In genomic region chr11:11850668-11851067, GRCh38 we compare ENCODE assay signal across 24 cellular contexts. TPM values are rescaled to one million over a fixed set of nuclear protein-coding genes. Genes with fewer than 3 reads are reported as not detected.
A peak's percentile ranks its signal among the peaks of the same experiment; 100 is the strongest.
DNase-seq lines count a peak whose midpoint lies in the region; ATAC-seq and TF ChIP-seq lines count a peak whose summit lies in the region.
"Had no signal": no experiment of that assay in that cellular context is flagged by ENCODE, and none has a peak within 500 bp of the region (broad histone marks: within the 10 kb centered on the region; RNA-seq: fewer than 3 reads in every experiment).

No MANE protein-coding gene starts in this region.

- H2AK9ac ChIP-seq in IMR-90 (replicated peaks; ENCODE audit: low read depth, low read length, poor library complexity) = peak overlapping the region; percentile 10

- no peak for TF ChIP-seq EP300 in sigmoid colon (IDR thresholded peaks at IDR 0.05)

- dilution Hi-C loops in IMR-90 (cut with HindIII; ENCODE audit: low sequenced_read_pairs, unreplicated experiment) = no loop called here

- H3K36me3 Mint-ChIP-seq in activated naive CD8-positive, alpha-beta T cell = no peaks in the 10 kb centered on the region
- H3K36me3 Mint-ChIP-seq in activated naive CD8-positive, alpha-beta T cell treated with anti-CD3 and anti-CD28 coated beads, Interleukin-2, amount 50 U/mL, for 24 hours (ENCODE audit: low read depth) = peaks cover 4% of the 10 kb centered on the region
- no peaks in the 10 kb centered on the region for H3K36me3 Mint-ChIP-seq in chondrocyte (ENCODE audit: low read depth)

- intact Hi-C loops in IMR-90 (cut with micrococcal nuclease) = no loop called here
- intact Hi-C loops in sigmoid colon (cut with DNase I) = no loop called here

- no peak overlapping the region for H3K4ac ChIP-seq in IMR-90 (ENCODE audit: low read depth, low read length)

- no CpG with 5 or more reads among the region's 3 CpGs for WGBS in IMR-90 (ENCODE audit: extremely low coverage in 2 of 2, insufficient read length in 1 of 2), 2 experiments
- 92 to 94% methylated on average over 3 of the region's 3 CpGs for WGBS in sigmoid colon, 2 donors

- no peak overlapping the region; the same call in 1 of the 2 replicates for H3K23ac ChIP-seq in IMR-90 (ENCODE audit: low read depth, low read length)

- no TSS peak for BruUV-seq in IMR-90 (replicated peaks; lab: Mats Ljungman, UMichigan)

- no peak overlapping the region for H3K9ac ChIP-seq in IMR-90 (ENCODE audit: low read depth, low read length)

- H3K14ac ChIP-seq in IMR-90 (replicated peaks; ENCODE audit: low read depth, low read length) = no peak overlapping the region

- H4K20me1 ChIP-seq in IMR-90 (ENCODE audit: insufficient read depth, low read length) = peaks cover 75% of the 10 kb centered on the region

- 0 out of 2 replicates have a peak overlapping the region, but pooled peaks have one; percentile 3 for H3K18ac ChIP-seq in IMR-90 (ENCODE audit: low read depth, low read length)

- H3K27me3 Mint-ChIP-seq in activated naive CD8-positive, alpha-beta T cell = no peaks in the 10 kb centered on the region
- no peaks in the 10 kb centered on the region for H3K27me3 Mint-ChIP-seq in activated naive CD8-positive, alpha-beta T cell treated with anti-CD3 and anti-CD28 coated beads, Interleukin-2, amount 50 U/mL, for 24 hours
- no peaks in the 10 kb centered on the region for H3K27me3 Mint-ChIP-seq in chondrocyte (ENCODE audit: low read depth)
- H3K27me3 Mint-ChIP-seq: memory B cell; stimulated activated naive CD8-positive, alpha-beta T cell treated with anti-CD3 and anti-CD28 coated beads, Interleukin-15, Interleukin-2, amounts not matched to agents 100 ng/mL and 50 ng/mL, for 24 hours had no signal

- ATAC-seq in activated naive CD8-positive, alpha-beta T cell treated with anti-CD3 and anti-CD28 coated beads, Interleukin-2, amount 50 U/mL, for 24 hours = no peak
- ATAC-seq in IMR-90 (ENCODE audit: low read depth) (peak; percentile 13; the same call in 1 of the 2 replicates), HG02798 (IDR thresholded peaks at IDR 0.05; ENCODE audit: poor library complexity, unreplicated experiment) (no peak)
- ATAC-seq: A549; activated CD4-positive, CD25-positive, alpha-beta regulatory T cell treated with anti-CD3 and anti-CD28 coated beads, Interleukin-2, amount 50 U/mL, for 24 hours had no signal

- H2AK5ac ChIP-seq in IMR-90 (ENCODE audit: low read depth, low read length) = no peak overlapping the region

- no peak overlapping the region for H3K27ac ChIP-seq in IMR-90 (ENCODE audit: insufficient read depth, low read length)
- H3K27ac ChIP-seq in sigmoid colon = peak overlapping the region in 3 of 4 donors; percentile 41 to 94 (median 61)
- H3K27ac ChIP-seq: A549, Peyer's patch, SJCRH30 had no signal

- H3K9me3 ChIP-seq in IMR-90 (ENCODE audit: control insufficient read depth, insufficient read depth, low read length) (no peaks in the 10 kb centered on the region), sigmoid colon (no peaks in the 10 kb centered on the region)
- H3K9me3 ChIP-seq: A549, BE2C, Peyer's patch, SJCRH30, transverse colon had no signal

- TF ChIP-seq CTCF in IMR-90 (conservative IDR thresholded peaks at IDR 0.05; ENCODE audit: low read depth, low read length) = no peak
- TF ChIP-seq CTCF in chondrocyte (IDR thresholded peaks at IDR 0.05) = no peak
- no peak for TF ChIP-seq CTCF in sigmoid colon (IDR thresholded peaks at IDR 0.05)

- H3K4me3 Mint-ChIP-seq in activated naive CD8-positive, alpha-beta T cell = peak overlapping the region; percentile 60
- no peak overlapping the region for H3K4me3 Mint-ChIP-seq in activated naive CD8-positive, alpha-beta T cell treated with anti-CD3 and anti-CD28 coated beads, Interleukin-2, amount 50 U/mL, for 24 hours
- no peak overlapping the region for H3K4me3 Mint-ChIP-seq in chondrocyte (ENCODE audit: unreplicated experiment)
- H3K4me3 Mint-ChIP-seq: memory B cell; stimulated activated naive CD8-positive, alpha-beta T cell treated with anti-CD3 and anti-CD28 coated beads, Interleukin-15, Interleukin-2, amounts not matched to agents 100 ng/mL and 50 ng/mL, for 24 hours had no signal

- TF ChIP-seq POLR2A in IMR-90 (IDR thresholded peaks at IDR 0.05; ENCODE audit: low read depth, low read length) (no peak), sigmoid colon (IDR thresholded peaks at IDR 0.05) (no peak)

- H2BK20ac ChIP-seq in IMR-90 (ENCODE audit: low read depth, low read length) = no peak overlapping the region

- H3K9me1 ChIP-seq in IMR-90 (ENCODE audit: insufficient read depth, low read length) = peaks cover 17% of the 10 kb centered on the region; the same call in 1 of the 2 replicates

- H3K4me1 ChIP-seq in IMR-90 (ENCODE audit: control insufficient read depth, insufficient read depth, low read length) (peaks cover 11% of the 10 kb centered on the region), sigmoid colon (peaks cover 0 to 78% (median 73%) of the 10 kb centered on the region in 4 donors)
- H3K4me1 ChIP-seq: BE2C had no signal

- POLR2A ChIA-PET in IMR-90 (lab: Charles Lee; ENCODE audit: unreplicated experiment) = no interaction called here

- H3K79me1 ChIP-seq in IMR-90 (ENCODE audit: low read depth in 1 of 2, low read length in 2 of 2) = peaks cover 6 to 51% of the 10 kb centered on the region in 2 experiments; a peak in 3 of 4 replicates

- H3K4me3 ChIP-seq in IMR-90 (ENCODE audit: insufficient read depth, low read depth, low read length) (no peak overlapping the region), sigmoid colon (no peak overlapping the region)
- H3K4me3 ChIP-seq: A549, Peyer's patch, SJCRH30, transverse colon had no signal

- H3K27me3 ChIP-seq in IMR-90 (ENCODE audit: control insufficient read depth, insufficient read depth, low read length) = no peaks in the 10 kb centered on the region
- no peaks in the 10 kb centered on the region for H3K27me3 ChIP-seq in sigmoid colon
- H3K27me3 ChIP-seq: BE2C, Peyer's patch, SJCRH30, transverse colon had no signal

- H3K27ac Mint-ChIP-seq in activated naive CD8-positive, alpha-beta T cell = no peak overlapping the region
- no peak overlapping the region for H3K27ac Mint-ChIP-seq in activated naive CD8-positive, alpha-beta T cell treated with anti-CD3 and anti-CD28 coated beads, Interleukin-2, amount 50 U/mL, for 24 hours
- H3K27ac Mint-ChIP-seq in chondrocyte (ENCODE audit: unreplicated experiment) = peak overlapping the region; percentile 83
- H3K27ac Mint-ChIP-seq: memory B cell; stimulated activated naive CD8-positive, alpha-beta T cell treated with anti-CD3 and anti-CD28 coated beads, Interleukin-15, Interleukin-2, amounts not matched to agents 100 ng/mL and 50 ng/mL, for 24 hours had no signal

- peaks cover 58% of the 10 kb centered on the region for H3K4me1 Mint-ChIP-seq in activated naive CD8-positive, alpha-beta T cell (ENCODE audit: low read depth)
- H3K4me1 Mint-ChIP-seq in activated naive CD8-positive, alpha-beta T cell treated with anti-CD3 and anti-CD28 coated beads, Interleukin-2, amount 50 U/mL, for 24 hours = peaks cover 60% of the 10 kb centered on the region
- H3K4me1 Mint-ChIP-seq in chondrocyte (ENCODE audit: low read depth) = peaks cover 52% of the 10 kb centered on the region

- CTCF ChIA-PET in IMR-90 (lab: Yijun Ruan, JAX) = no interaction called here

- no peak overlapping the region for H3K56ac ChIP-seq in IMR-90 (ENCODE audit: extremely low read depth, insufficient read depth, low read length)

- H4K5ac ChIP-seq in IMR-90 (ENCODE audit: low read depth, low read length) = no peak overlapping the region

- TF ChIP-seq RAD21 in IMR-90 (IDR thresholded peaks at IDR 0.05; ENCODE audit: low read length) = no peak

- H2BK120ac ChIP-seq in IMR-90 (ENCODE audit: low read depth, low read length) = no peak overlapping the region

- H3K36me3 ChIP-seq in IMR-90 (ENCODE audit: control insufficient read depth, insufficient read depth, low read length) (no peaks in the 10 kb centered on the region), sigmoid colon (no peaks in the 10 kb centered on the region)
- H3K36me3 ChIP-seq: BE2C, Peyer's patch, SJCRH30, transverse colon had no signal

- H3K4me2 ChIP-seq in IMR-90 (ENCODE audit: low read depth, low read length) = peak overlapping the region; percentile 22; the same call in 1 of the 2 replicates
- H3K4me2 ChIP-seq: A549 had no signal

- H2BK15ac ChIP-seq in IMR-90 (ENCODE audit: low read depth, low read length) = no peak overlapping the region

- DNase-seq in activated naive CD8-positive, alpha-beta T cell treated with anti-CD3 and anti-CD28 coated beads, Interleukin-2, amount 50 U/mL, for 24 hours = no peak
- DNase-seq in IMR-90 = no peak
- DNase-seq in chondrocyte (ENCODE audit: low spot score) = no peak
- DNase-seq in sigmoid colon = no peak
- no peak for DNase-seq in kidney tubule cell (ENCODE audit: low spot score)
- DNase-seq in stimulated activated CD4-positive, alpha-beta T cell treated with anti-CD3 and anti-CD28 coated beads, Interleukin-4, amount 100 ng/mL, for 1 hour = no peak
- DNase-seq: activated CD4-positive, alpha-beta T cell treated with anti-CD3 and anti-CD28 coated beads, Interleukin-2, amount 50 U/mL, for 48 hours; BE2C; head of caudate nucleus; KBM-7; MM.1S; NCI-H1417; NCI-H2029 treated with DMSO at 0.1 percent for 48 hours; NCI-H526; Peyer's patch; posterior cingulate gyrus; SJCRH30; transverse colon had no signal

- in situ Hi-C loops in IMR-90 (cut with MboI; ENCODE audit: low sequenced_read_pairs) = no loop called here

- H4K8ac ChIP-seq in IMR-90 (ENCODE audit: low read depth in 2 of 2, low read length in 2 of 2) = no peak overlapping the region

- H4K91ac ChIP-seq in IMR-90 (ENCODE audit: insufficient read depth, low read depth, low read length) = no peak overlapping the region

- no peaks in the 10 kb centered on the region for H3K9me3 Mint-ChIP-seq in activated naive CD8-positive, alpha-beta T cell (ENCODE audit: low read depth)
- no peaks in the 10 kb centered on the region for H3K9me3 Mint-ChIP-seq in activated naive CD8-positive, alpha-beta T cell treated with anti-CD3 and anti-CD28 coated beads, Interleukin-2, amount 50 U/mL, for 24 hours
- H3K9me3 Mint-ChIP-seq in chondrocyte (ENCODE audit: low read depth) = no peaks in the 10 kb centered on the region
- H3K9me3 Mint-ChIP-seq: memory B cell; stimulated activated naive CD8-positive, alpha-beta T cell treated with anti-CD3 and anti-CD28 coated beads, Interleukin-15, Interleukin-2, amounts not matched to agents 100 ng/mL and 50 ng/mL, for 24 hours had no signal

- no peak overlapping the region for H2AFZ ChIP-seq in IMR-90 (replicated peaks; ENCODE audit: low read length, poor library complexity)

- no peak overlapping the region for H2BK5ac ChIP-seq in IMR-90 (ENCODE audit: low read depth, low read length, poor library complexity, severe bottlenecking)

TF ChIP-seq in IMR-90, 13 proteins besides CTCF, POLR2A, EP300 and RAD21 (continues in another document):
- TF ChIP-seq CHD1 (IDR thresholded peaks at IDR 0.05; ENCODE audit: low read depth, low read length) (no peak), RCOR1 (IDR thresholded peaks at IDR 0.05; ENCODE audit: insufficient replicate concordance, low read length) (no peak)

RNA-seq across cellular contexts. Expression of gene USP47, which starts 8.9 kb away (rescaled TPM):
- total RNA-seq in IMR-90 (2012; rRNA removed) (110 and 117 TPM in 2 replicates), chondrocyte (44.4 to 54.8 TPM (median 47.8 TPM) in 3 replicates), sigmoid colon (100 to 1,000 TPM in 3 of 4 donors, 10 to 100 TPM in 1; 84.9 to 105 (median 103) TPM)
- polyA plus RNA-seq in IMR-90 (2012; rRNA removed) (12.4 and 15.0 TPM in 2 replicates), sigmoid colon (10 to 100 TPM; 10.6 to 21.3 (median 17.4) TPM)
- polyA plus RNA-seq in IMR-90 (2012; cell fraction: cytosol; rRNA removed) = 3.8 and 5.9 TPM in 2 replicates
- polyA plus RNA-seq in IMR-90 (2012; cell fraction: nucleus; rRNA removed; ENCODE audit: low replicate concordance) = 5.9 and 41.8 TPM in 2 replicates
